ENCODE assay signal across 1 cellular context in genomic region chr11:101442936-101443521, GRCh38.
TF ChIP-seq lines count a peak whose summit lies in the region.

No MANE protein-coding gene starts in this region.

TF ChIP-seq in GM23338, 12 proteins besides CTCF, POLR2A, EP300 and RAD21 (continued from another document):
- TF ChIP-seq ZNF462 (CRISPR knock-in tag; IDR thresholded peaks at IDR 0.05) (no peak), ZNF331 (CRISPR knock-in tag; IDR thresholded peaks at IDR 0.05; ENCODE audit: low read depth) (no peak), POLR2AphosphoS5 (IDR thresholded peaks at IDR 0.05; ENCODE audit: low read depth) (no peak)
